Comparison of ENCODE assay signal across 1 cellular context in the genomic region with DNA sequence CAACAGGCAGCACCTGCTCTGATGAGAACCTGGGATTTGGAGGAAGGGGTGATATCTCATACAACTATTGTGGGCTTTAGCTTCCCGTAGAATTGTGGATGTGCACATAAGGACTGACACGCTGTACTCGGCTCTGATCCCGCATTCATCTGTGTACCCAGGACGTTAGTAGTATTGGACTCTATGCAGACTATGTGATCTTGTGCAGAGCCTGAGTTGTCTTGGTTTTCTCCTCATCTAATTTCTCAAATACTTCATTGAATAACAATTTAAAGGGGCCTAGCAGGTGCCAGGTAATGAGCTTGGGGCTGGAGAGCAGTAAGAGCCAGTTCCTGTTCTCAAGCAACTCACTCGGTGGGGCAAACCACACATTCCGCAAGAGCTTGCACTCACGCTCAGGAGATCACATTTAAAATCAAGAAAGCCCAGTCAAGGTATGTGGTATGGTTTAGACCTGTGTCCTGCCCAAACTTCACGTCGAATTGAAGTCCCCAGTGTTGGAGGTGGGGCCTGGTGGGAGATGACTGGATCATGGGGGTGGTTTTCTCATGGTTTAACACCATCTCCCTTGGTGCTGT.
TF ChIP-seq lines count a peak whose summit lies in the region.

No MANE protein-coding gene starts in this region.

TF ChIP-seq in WTC11, 78 proteins besides CTCF, POLR2A, EP300 and RAD21 (continued from another document):
- TF ChIP-seq MXD4 (CRISPR knock-in tag; IDR thresholded peaks at IDR 0.05; ENCODE audit: borderline replicate concordance) (no peak), SMAD3 (CRISPR knock-in tag; IDR thresholded peaks at IDR 0.05; ENCODE audit: borderline replicate concordance) (no peak), ZNF416 (CRISPR knock-in tag; IDR thresholded peaks at IDR 0.05) (no peak), FOXK1 (CRISPR knock-in tag; IDR thresholded peaks at IDR 0.05) (no peak), NR3C1 (CRISPR knock-in tag; conservative IDR thresholded peaks at IDR 0.05; ENCODE audit: low read depth) (no peak), ATF1 (CRISPR knock-in tag; IDR thresholded peaks at IDR 0.05) (no peak), FOXJ3 (CRISPR knock-in tag; IDR thresholded peaks at IDR 0.05; ENCODE audit: borderline replicate concordance) (no peak), NR2C2 (CRISPR knock-in tag; IDR thresholded peaks at IDR 0.05) (no peak), TP53 (CRISPR knock-in tag; IDR thresholded peaks at IDR 0.05) (no peak)
- TF ChIP-seq, protein P1, sequence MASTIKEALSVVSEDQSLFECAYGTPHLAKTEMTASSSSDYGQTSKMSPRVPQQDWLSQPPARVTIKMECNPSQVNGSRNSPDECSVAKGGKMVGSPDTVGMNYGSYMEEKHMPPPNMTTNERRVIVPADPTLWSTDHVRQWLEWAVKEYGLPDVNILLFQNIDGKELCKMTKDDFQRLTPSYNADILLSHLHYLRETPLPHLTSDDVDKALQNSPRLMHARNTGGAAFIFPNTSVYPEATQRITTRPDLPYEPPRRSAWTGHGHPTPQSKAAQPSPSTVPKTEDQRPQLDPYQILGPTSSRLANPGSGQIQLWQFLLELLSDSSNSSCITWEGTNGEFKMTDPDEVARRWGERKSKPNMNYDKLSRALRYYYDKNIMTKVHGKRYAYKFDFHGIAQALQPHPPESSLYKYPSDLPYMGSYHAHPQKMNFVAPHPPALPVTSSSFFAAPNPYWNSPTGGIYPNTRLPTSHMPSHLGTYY (CRISPR knock-in tag; IDR thresholded peaks at IDR 0.05), result no peak
- TF ChIP-seq, protein P2, sequence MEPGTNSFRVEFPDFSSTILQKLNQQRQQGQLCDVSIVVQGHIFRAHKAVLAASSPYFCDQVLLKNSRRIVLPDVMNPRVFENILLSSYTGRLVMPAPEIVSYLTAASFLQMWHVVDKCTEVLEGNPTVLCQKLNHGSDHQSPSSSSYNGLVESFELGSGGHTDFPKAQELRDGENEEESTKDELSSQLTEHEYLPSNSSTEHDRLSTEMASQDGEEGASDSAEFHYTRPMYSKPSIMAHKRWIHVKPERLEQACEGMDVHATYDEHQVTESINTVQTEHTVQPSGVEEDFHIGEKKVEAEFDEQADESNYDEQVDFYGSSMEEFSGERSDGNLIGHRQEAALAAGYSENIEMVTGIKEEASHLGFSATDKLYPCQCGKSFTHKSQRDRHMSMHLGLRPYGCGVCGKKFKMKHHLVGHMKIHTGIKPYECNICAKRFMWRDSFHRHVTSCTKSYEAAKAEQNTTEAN (CRISPR knock-in tag; IDR thresholded peaks at IDR 0.05), result no peak
- TF ChIP-seq, protein P3, sequence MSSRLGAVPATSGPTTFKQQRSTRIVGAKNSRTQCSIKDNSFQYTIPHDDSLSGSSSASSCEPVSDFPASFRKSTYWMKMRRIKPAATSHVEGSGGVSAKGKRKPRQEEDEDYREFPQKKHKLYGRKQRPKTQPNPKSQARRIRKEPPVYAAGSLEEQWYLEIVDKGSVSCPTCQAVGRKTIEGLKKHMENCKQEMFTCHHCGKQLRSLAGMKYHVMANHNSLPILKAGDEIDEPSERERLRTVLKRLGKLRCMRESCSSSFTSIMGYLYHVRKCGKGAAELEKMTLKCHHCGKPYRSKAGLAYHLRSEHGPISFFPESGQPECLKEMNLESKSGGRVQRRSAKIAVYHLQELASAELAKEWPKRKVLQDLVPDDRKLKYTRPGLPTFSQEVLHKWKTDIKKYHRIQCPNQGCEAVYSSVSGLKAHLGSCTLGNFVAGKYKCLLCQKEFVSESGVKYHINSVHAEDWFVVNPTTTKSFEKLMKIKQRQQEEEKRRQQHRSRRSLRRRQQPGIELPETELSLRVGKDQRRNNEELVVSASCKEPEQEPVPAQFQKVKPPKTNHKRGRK (CRISPR knock-in tag; IDR thresholded peaks at IDR 0.05; ENCODE audit: borderline replicate concordance), result no peak
- TF ChIP-seq, protein P4, sequence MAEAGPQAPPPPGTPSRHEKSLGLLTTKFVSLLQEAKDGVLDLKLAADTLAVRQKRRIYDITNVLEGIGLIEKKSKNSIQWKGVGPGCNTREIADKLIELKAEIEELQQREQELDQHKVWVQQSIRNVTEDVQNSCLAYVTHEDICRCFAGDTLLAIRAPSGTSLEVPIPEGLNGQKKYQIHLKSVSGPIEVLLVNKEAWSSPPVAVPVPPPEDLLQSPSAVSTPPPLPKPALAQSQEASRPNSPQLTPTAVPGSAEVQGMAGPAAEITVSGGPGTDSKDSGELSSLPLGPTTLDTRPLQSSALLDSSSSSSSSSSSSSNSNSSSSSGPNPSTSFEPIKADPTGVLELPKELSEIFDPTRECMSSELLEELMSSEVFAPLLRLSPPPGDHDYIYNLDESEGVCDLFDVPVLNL (CRISPR knock-in tag; IDR thresholded peaks at IDR 0.05; ENCODE audit: borderline replicate concordance, low read depth), result no peak
